Comparison of ENCODE assay signal across 12 cellular contexts in genomic region chr9:126440938-126441337, GRCh38.
DNase-seq lines count a peak whose midpoint lies in the region; TF ChIP-seq lines count a peak whose summit lies in the region.
"Had no signal": no experiment of that assay in that cellular context is flagged by ENCODE, and none has a peak within 500 bp of the region (broad histone marks: within the 10 kb centered on the region; RNA-seq: fewer than 3 reads in every experiment).

No MANE protein-coding gene starts in this region.

- 78 to 85% methylated on average over 8 to 11 of the region's 11 CpGs for whole genome bisulfite sequencing in endodermal cell (ENCODE audit: insufficient coverage in 1 of 2, insufficient read length in 1 of 2), 2 experiments

- peak overlapping the region; percentile 9 for H3K27ac ChIP-seq in endodermal cell (ENCODE audit: low read depth, low read length)

- H3K36me3 Mint-ChIP-seq in endodermal cell (ENCODE audit: low read depth) (no peaks in the 10 kb centered on the region), neural crest cell (ENCODE audit: low read depth) (peaks cover 2% of the 10 kb centered on the region)
- H3K36me3 Mint-ChIP-seq: natural killer cell treated with Interleukin-12 subunit alpha and Interleukin-12 subunit beta and Interleukin-15 and Interleukin-18, amount 100 ng/mL, for 72 hours had no signal

- no peaks in the 10 kb centered on the region for H3K27me3 ChIP-seq in endodermal cell (ENCODE audit: control insufficient read depth, insufficient read depth, low read length, poor library complexity, severe bottlenecking)

- no peak overlapping the region for H3K9ac ChIP-seq in endodermal cell (ENCODE audit: extremely low read depth, low read length, poor library complexity, severe bottlenecking)

- no peaks in the 10 kb centered on the region for H3K4me1 ChIP-seq in endodermal cell (ENCODE audit: control insufficient read depth, insufficient read depth, low read length)

- no peaks in the 10 kb centered on the region for H3K9me3 ChIP-seq in endodermal cell (ENCODE audit: control insufficient read depth, low read length)

- H3K27ac Mint-ChIP-seq in endodermal cell (no peak overlapping the region), neural crest cell (ENCODE audit: unreplicated experiment) (peak overlapping the region; percentile 75)
- H3K27ac Mint-ChIP-seq: natural killer cell treated with Interleukin-12 subunit alpha and Interleukin-12 subunit beta and Interleukin-15 and Interleukin-18, amount 100 ng/mL, for 72 hours had no signal

- H3K36me3 ChIP-seq in endodermal cell (ENCODE audit: control insufficient read depth, insufficient read depth, low read length), result no peaks in the 10 kb centered on the region

- TF ChIP-seq CTCF in endodermal cell (conservative IDR thresholded peaks at IDR 0.05) (no peak), neural crest cell (conservative IDR thresholded peaks at IDR 0.05) (no peak)

- H3K27me3 Mint-ChIP-seq in endodermal cell (ENCODE audit: insufficient read depth) (no peaks in the 10 kb centered on the region), neural crest cell (ENCODE audit: low read depth) (no peaks in the 10 kb centered on the region)
- H3K27me3 Mint-ChIP-seq: natural killer cell treated with Interleukin-12 subunit alpha and Interleukin-12 subunit beta and Interleukin-15 and Interleukin-18, amount 100 ng/mL, for 72 hours had no signal

- no peak overlapping the region for H3K4me3 ChIP-seq in endodermal cell (ENCODE audit: low read length)
- H3K4me3 ChIP-seq: K562 had no signal

- no peaks in the 10 kb centered on the region for H3K4me1 Mint-ChIP-seq in endodermal cell
- peaks cover 56% of the 10 kb centered on the region for H3K4me1 Mint-ChIP-seq in neural crest cell

- no peaks in the 10 kb centered on the region for H3K9me3 Mint-ChIP-seq in endodermal cell
- no peaks in the 10 kb centered on the region for H3K9me3 Mint-ChIP-seq in neural crest cell
- H3K9me3 Mint-ChIP-seq: natural killer cell treated with Interleukin-12 subunit alpha and Interleukin-12 subunit beta and Interleukin-15 and Interleukin-18, amount 100 ng/mL, for 72 hours had no signal

- H3K4me3 Mint-ChIP-seq in endodermal cell (no peak overlapping the region), neural crest cell (peak overlapping the region; percentile 73)
- H3K4me3 Mint-ChIP-seq: natural killer cell treated with Interleukin-12 subunit alpha and Interleukin-12 subunit beta and Interleukin-15 and Interleukin-18, amount 100 ng/mL, for 72 hours had no signal

- peak in 10 of 14 donors; percentile 27 to 68 (median 53) for DNase-seq in C1 segment of cervical spinal cord (lab: John Stamatoyannopoulos, UW)
- DNase-seq in NCI-H1694 treated with DMSO at 0.1 percent for 48 hours (lab: John Stamatoyannopoulos, UW), result peak; percentile 74
- DNase-seq in endodermal cell, result no peak
- DNase-seq in neural crest cell (ENCODE audit: low read depth, low spot score), result no peak
- no peak for DNase-seq in effector CD8-positive, alpha-beta T cell (lab: John Stamatoyannopoulos, UW)
- DNase-seq in HuH-7.5 (ENCODE audit: low spot score), result no peak
- no peak for DNase-seq in dermis blood vessel endothelial cell
- no peak for DNase-seq in cortex of kidney (lab: John Stamatoyannopoulos, UW)
- DNase-seq: activated CD8-positive, alpha-beta memory T cell treated with anti-CD3 and anti-CD28 coated beads, Interleukin-2, amount 50 U/mL, for 4 hours; stimulated activated CD4-positive, alpha-beta T cell treated with anti-CD3 and anti-CD28 coated beads, Interleukin-15, amount 100 ng/mL, for 24 hours had no signal

Comparison
In these comparisons a context has a peak if more than half of its experiments do, and no peak if none do; other contexts are left out.
1. DNase-seq: peak in C1 segment of cervical spinal cord (10 of 14) and NCI-H1694 treated with DMSO at 0.1 percent for 48 hours (single experiment); none in endodermal cell (single experiment), neural crest cell (single experiment), effector CD8-positive, alpha-beta T cell (single experiment), HuH-7.5 (single experiment), dermis blood vessel endothelial cell (single experiment) and cortex of kidney (single experiment).